ENCODE assay signal across 20 cellular contexts in the genomic region with DNA sequence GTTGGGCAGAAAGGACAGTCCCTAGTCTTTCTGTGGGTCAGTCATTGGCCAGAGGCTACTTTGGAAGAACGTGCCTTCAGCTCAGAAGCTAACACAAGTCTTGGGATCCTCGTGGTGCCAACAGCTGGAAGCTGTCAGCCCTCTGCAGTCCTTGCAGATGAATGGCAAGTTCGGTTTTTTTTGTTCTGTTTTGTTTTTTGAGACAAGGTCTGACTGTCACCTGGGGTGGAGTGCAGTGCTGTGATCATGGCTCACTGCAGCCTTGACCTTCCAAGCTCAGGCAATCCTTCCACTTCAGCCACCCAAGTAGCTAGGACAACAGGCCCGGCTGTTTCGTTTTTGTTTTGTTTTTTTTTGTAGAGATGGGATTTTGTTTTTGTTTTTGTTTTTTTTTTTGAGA.
DNase-seq lines count a peak whose midpoint lies in the region; ATAC-seq and TF ChIP-seq lines count a peak whose summit lies in the region.
"Had no signal": no experiment of that assay in that cellular context is flagged by ENCODE, and none has a peak within 500 bp of the region (broad histone marks: within the 10 kb centered on the region; RNA-seq: fewer than 3 reads in every experiment).

No MANE protein-coding gene starts in this region.

- POLR2A ChIA-PET in IMR-90 (lab: Charles Lee; ENCODE audit: unreplicated experiment), result no interaction called here

- peaks cover 21% of the 10 kb centered on the region for H3K9me1 ChIP-seq in IMR-90 (ENCODE audit: insufficient read depth, low read length)

- TF ChIP-seq POLR2A in IMR-90 (IDR thresholded peaks at IDR 0.05; ENCODE audit: low read depth, low read length) (no peak), upper lobe of left lung (IDR thresholded peaks at IDR 0.05) (no peak)

- H4K91ac ChIP-seq in IMR-90 (ENCODE audit: insufficient read depth, low read depth, low read length), result no peak overlapping the region

- peak overlapping the region; percentile 13; the same call in 1 of the 2 replicates for H3K23ac ChIP-seq in IMR-90 (ENCODE audit: low read depth, low read length)

- no peak overlapping the region for H2AK9ac ChIP-seq in IMR-90 (replicated peaks; ENCODE audit: low read depth, low read length, poor library complexity)

- peaks cover 17 to 46% of the 10 kb centered on the region in 2 experiments for H3K79me1 ChIP-seq in IMR-90 (ENCODE audit: low read depth in 1 of 2, low read length in 2 of 2)

- H3K14ac ChIP-seq in IMR-90 (replicated peaks; ENCODE audit: low read depth, low read length), result no peak overlapping the region

- intact Hi-C loops in IMR-90 (cut with micrococcal nuclease), result loop anchor here (5.0 kb wide), 1 partner anchor 69 kb away; no protein-coding TSS in a partner anchor

- no peak overlapping the region for H3K56ac ChIP-seq in IMR-90 (ENCODE audit: extremely low read depth, insufficient read depth, low read length)

- peak overlapping the region; percentile 0 for H3K4me3 Mint-ChIP-seq in chondrocyte (ENCODE audit: unreplicated experiment)

- H3K9me3 ChIP-seq in IMR-90 (ENCODE audit: control insufficient read depth, insufficient read depth, low read length) (no peaks in the 10 kb centered on the region), upper lobe of left lung (no peaks in the 10 kb centered on the region)
- H3K9me3 ChIP-seq: BE2C, HAP-1 had no signal

- H3K4me1 ChIP-seq in IMR-90 (ENCODE audit: control insufficient read depth, insufficient read depth, low read length) (peaks cover 2% of the 10 kb centered on the region), upper lobe of left lung (peaks cover 14 to 24% (median 15%) of the 10 kb centered on the region in 4 donors)
- H3K4me1 ChIP-seq: BE2C had no signal

- H3K4me3 ChIP-seq in GM12865 (ENCODE audit: low read depth, low read length) (no peak overlapping the region), IMR-90 (ENCODE audit: insufficient read depth, low read depth, low read length) (no peak overlapping the region), upper lobe of left lung (no peak overlapping the region)
- H3K4me3 ChIP-seq: HAP-1, K562 had no signal

- H3K27me3 ChIP-seq in IMR-90 (ENCODE audit: control insufficient read depth, insufficient read depth, low read length), result no peaks in the 10 kb centered on the region
- peaks cover 0 to 5% (median 0%) of the 10 kb centered on the region in 4 donors for H3K27me3 ChIP-seq in upper lobe of left lung

- H3K18ac ChIP-seq in IMR-90 (ENCODE audit: low read depth, low read length), result no peak overlapping the region

- H2AFZ ChIP-seq in IMR-90 (replicated peaks; ENCODE audit: low read length, poor library complexity), result no peak overlapping the region

- no peak overlapping the region for H4K5ac ChIP-seq in IMR-90 (ENCODE audit: low read depth, low read length)

- H2AK5ac ChIP-seq in IMR-90 (ENCODE audit: low read depth, low read length), result 0 out of 2 replicates have a peak overlapping the region, but pooled peaks have one; percentile 8

- no TSS peak for BruUV-seq in IMR-90 (replicated peaks; lab: Mats Ljungman, UMichigan)

- CTCF ChIA-PET in IMR-90 (lab: Yijun Ruan, JAX), result interaction anchor here (0.6 kb wide), 1 partner anchor 92 kb away, joined by 3 read pairs; no protein-coding TSS in a partner anchor

- dilution Hi-C loops in IMR-90 (cut with HindIII; ENCODE audit: low sequenced_read_pairs, unreplicated experiment), result no loop called here

- H3K27ac Mint-ChIP-seq in chondrocyte (ENCODE audit: unreplicated experiment), result no peak overlapping the region
- H3K27ac Mint-ChIP-seq: CD4-positive, CD25-positive, alpha-beta regulatory T cell had no signal

- no peak overlapping the region for H3K4me2 ChIP-seq in IMR-90 (ENCODE audit: low read depth, low read length)

- H4K20me1 ChIP-seq in IMR-90 (ENCODE audit: insufficient read depth, low read length), result peaks cover 26% of the 10 kb centered on the region

- no peak overlapping the region for H2BK20ac ChIP-seq in IMR-90 (ENCODE audit: low read depth, low read length)

- ATAC-seq in IMR-90 (ENCODE audit: low read depth) (no peak), upper lobe of left lung (ENCODE audit: low FRiP score in 2 of 2) (no peak), HG03045 (IDR thresholded peaks at IDR 0.05; ENCODE audit: unreplicated experiment) (no peak)
- ATAC-seq: K562 had no signal

- no CpG with 5 or more reads among the region's 5 CpGs for WGBS in IMR-90 (ENCODE audit: extremely low coverage in 2 of 2, insufficient read length in 1 of 2), 2 experiments
- 88% methylated on average over 5 of the region's 5 CpGs for WGBS in upper lobe of left lung, 2 donors

- no peaks in the 10 kb centered on the region for H3K27me3 Mint-ChIP-seq in chondrocyte (ENCODE audit: low read depth)

- DNase-seq in GM12865 (ENCODE audit: low read depth), result peak; percentile 9
- no peak for DNase-seq in IMR-90
- DNase-seq in chondrocyte (ENCODE audit: low spot score), result no peak
- DNase-seq in left kidney (ENCODE audit: low read depth, low spot score), result peak; percentile 46
- DNase-seq in upper lobe of left lung, result no peak
- DNase-seq in mucosa of gallbladder (ENCODE audit: low spot score), result no peak
- DNase-seq in NCI-H1694 treated with DMSO at 0.1 percent for 48 hours (lab: John Stamatoyannopoulos, UW), result no peak
- DNase-seq: 8988T; BE2C; C1 segment of cervical spinal cord; CD4-positive, CD25-positive, alpha-beta regulatory T cell; CD8-positive, alpha-beta memory T cell; COR-L47; DMS 273 treated with DMSO at 0.1 percent for 48 hours; DMS53; DND-41; EL had no signal

- H3K9me3 Mint-ChIP-seq in chondrocyte (ENCODE audit: low read depth), result no peaks in the 10 kb centered on the region
- H3K9me3 Mint-ChIP-seq: CD4-positive, CD25-positive, alpha-beta regulatory T cell; CD8-positive, alpha-beta memory T cell had no signal

- H3K27ac ChIP-seq in IMR-90 (ENCODE audit: insufficient read depth, low read length), result no peak overlapping the region
- H3K27ac ChIP-seq in upper lobe of left lung, result no peak overlapping the region

- TF ChIP-seq EP300 in upper lobe of left lung (IDR thresholded peaks at IDR 0.05), result no peak

- no peak overlapping the region for H3K4ac ChIP-seq in IMR-90 (ENCODE audit: low read depth, low read length)

- peaks cover 43% of the 10 kb centered on the region for H3K4me1 Mint-ChIP-seq in chondrocyte (ENCODE audit: low read depth)

- in situ Hi-C loops in IMR-90 (cut with MboI; ENCODE audit: low sequenced_read_pairs), result no loop called here

- no peak overlapping the region for H2BK5ac ChIP-seq in IMR-90 (ENCODE audit: low read depth, low read length, poor library complexity, severe bottlenecking)

- H2BK15ac ChIP-seq in IMR-90 (ENCODE audit: low read depth, low read length), result no peak overlapping the region

- peaks cover 2% of the 10 kb centered on the region for H3K36me3 Mint-ChIP-seq in chondrocyte (ENCODE audit: low read depth)
- H3K36me3 Mint-ChIP-seq: CD4-positive, CD25-positive, alpha-beta regulatory T cell; CD8-positive, alpha-beta memory T cell had no signal

- peak overlapping the region in 1 of 2 experiments; percentile 13; a peak in 1 of 4 replicates for H4K8ac ChIP-seq in IMR-90 (ENCODE audit: low read depth in 2 of 2, low read length in 2 of 2)

- TF ChIP-seq RAD21 in IMR-90 (IDR thresholded peaks at IDR 0.05; ENCODE audit: low read length), result no peak

- H3K36me3 ChIP-seq in IMR-90 (ENCODE audit: control insufficient read depth, insufficient read depth, low read length) (no peaks in the 10 kb centered on the region; the same call in 1 of the 2 replicates), upper lobe of left lung (no peaks in the 10 kb centered on the region)
- H3K36me3 ChIP-seq: BE2C, HAP-1 had no signal

- no peak overlapping the region for H2BK120ac ChIP-seq in IMR-90 (ENCODE audit: low read depth, low read length)

- H3K9ac ChIP-seq in IMR-90 (ENCODE audit: low read depth, low read length), result no peak overlapping the region

- TF ChIP-seq CTCF in GM12865 (IDR thresholded peaks at IDR 0.05; ENCODE audit: insufficient read depth, low read depth, low read length, missing control alignments) (no peak), IMR-90 (conservative IDR thresholded peaks at IDR 0.05; ENCODE audit: low read depth, low read length) (no peak), chondrocyte (IDR thresholded peaks at IDR 0.05) (no peak), upper lobe of left lung (IDR thresholded peaks at IDR 0.05) (no peak)

TF ChIP-seq in IMR-90, 13 proteins besides CTCF, POLR2A, EP300 and RAD21:
- TF ChIP-seq BHLHE40 (IDR thresholded peaks at IDR 0.05; ENCODE audit: low read depth, low read length) (no peak), FOS (IDR thresholded peaks at IDR 0.05; ENCODE audit: low read depth, low read length) (no peak), USF2 (IDR thresholded peaks at IDR 0.05; ENCODE audit: low read depth, low read length) (no peak), MAFK (IDR thresholded peaks at IDR 0.05; ENCODE audit: low read depth, low read length) (no peak), MXI1 (IDR thresholded peaks at IDR 0.05; ENCODE audit: borderline replicate concordance, low read depth, low read length) (no peak), RCOR1 (IDR thresholded peaks at IDR 0.05; ENCODE audit: insufficient replicate concordance, low read length) (no peak), MAZ (IDR thresholded peaks at IDR 0.05; ENCODE audit: borderline replicate concordance, low read depth, low read length) (no peak), CEBPB (IDR thresholded peaks at IDR 0.05; ENCODE audit: low read depth, low read length) (no peak), CHD1 (IDR thresholded peaks at IDR 0.05; ENCODE audit: low read depth, low read length) (no peak)

Comparison
In these comparisons a context has a peak if more than half of its experiments do, and no peak if none do; other contexts are left out.
1. DNase-seq: peak in GM12865 (single experiment) and left kidney (single experiment); none in IMR-90 (single experiment), chondrocyte (single experiment), upper lobe of left lung (0 of 2), mucosa of gallbladder (single experiment) and NCI-H1694 treated with DMSO at 0.1 percent for 48 hours (single experiment).